In the genomic region with DNA sequence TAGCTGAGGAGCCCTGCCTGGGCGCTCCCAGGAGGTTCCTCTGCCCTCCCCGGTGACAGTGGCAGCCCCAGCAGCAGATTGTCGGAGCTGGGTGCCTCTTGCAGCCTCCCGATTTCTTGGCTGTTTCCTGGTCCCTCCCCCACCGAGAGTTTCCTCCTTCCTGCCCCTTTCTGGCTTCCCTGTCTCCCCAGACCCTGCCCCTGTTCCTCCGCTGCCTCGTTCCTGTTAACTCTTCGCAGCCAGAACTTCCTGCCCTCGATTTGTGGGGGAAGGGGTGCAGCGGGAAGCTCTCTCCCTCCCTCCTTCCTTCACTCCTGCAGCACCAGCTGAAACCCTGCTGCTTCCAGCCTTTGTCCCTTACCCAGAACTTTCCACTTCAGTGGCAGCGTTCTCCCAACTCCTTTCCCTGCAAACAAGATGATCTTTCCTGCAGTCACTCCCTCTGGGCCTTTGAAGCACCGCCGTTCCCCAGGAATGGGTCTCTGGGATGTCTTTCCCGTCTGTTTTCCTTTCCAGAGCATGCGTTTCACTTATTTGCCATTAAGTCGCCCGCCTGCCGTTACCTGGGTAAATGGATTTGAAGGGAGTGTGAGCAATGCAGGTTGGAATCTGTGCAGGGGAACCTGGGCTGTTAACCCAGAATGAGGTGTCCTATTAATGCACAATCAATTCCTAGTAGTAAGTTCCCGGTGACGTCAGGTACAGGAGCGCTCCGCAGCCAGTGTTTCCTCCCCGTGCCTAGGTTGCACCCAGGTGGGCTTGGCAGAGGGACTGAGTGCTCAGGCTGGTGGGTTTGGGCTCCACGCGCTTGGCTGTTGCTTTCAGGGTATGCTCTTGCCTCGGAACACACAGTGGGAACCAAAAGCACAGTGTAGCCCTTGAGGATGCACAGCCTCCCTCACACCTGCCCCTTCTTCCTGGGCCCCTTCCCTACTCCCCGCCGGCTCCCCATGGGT, we compare ENCODE assay signal across 8 cellular contexts. TPM values are rescaled to one million over a fixed set of nuclear protein-coding genes. Genes with fewer than 3 reads are reported as not detected.
DNase-seq lines count a peak whose midpoint lies in the region; ATAC-seq and TF ChIP-seq lines count a peak whose summit lies in the region.

No MANE protein-coding gene starts in this region.

- peaks cover 18% of the 10 kb centered on the region for H3K36me3 ChIP-seq in BE2C

- H3K27me3 Mint-ChIP-seq in stimulated activated naive CD8-positive, alpha-beta T cell treated with anti-CD3 and anti-CD28 coated beads, Interleukin-15, amount 100 ng/mL, for 72 hours, result no peaks in the 10 kb centered on the region

- in situ Hi-C loops in astrocyte of the cerebellum (cut with HindIII; ENCODE audit: low sequenced_read_pairs), result no loop called here

- H3K4me1 ChIP-seq in BE2C, result peaks cover 29% of the 10 kb centered on the region

- peak overlapping the region; percentile 97 to 98 for H3K27ac Mint-ChIP-seq in stimulated activated naive CD8-positive, alpha-beta T cell treated with anti-CD3 and anti-CD28 coated beads, Interleukin-15, amount 100 ng/mL, for 72 hours

- H3K9me3 Mint-ChIP-seq in stimulated activated naive CD8-positive, alpha-beta T cell treated with anti-CD3 and anti-CD28 coated beads, Interleukin-15, amount 100 ng/mL, for 72 hours, result no peaks in the 10 kb centered on the region

- H3K27me3 ChIP-seq in BE2C, result no peaks in the 10 kb centered on the region

- H3K9me3 ChIP-seq in BE2C, result no peaks in the 10 kb centered on the region

- H3K4me3 Mint-ChIP-seq in stimulated activated naive CD8-positive, alpha-beta T cell treated with anti-CD3 and anti-CD28 coated beads, Interleukin-15, amount 100 ng/mL, for 72 hours, result peak overlapping the region; percentile 93 to 95

- DNase-seq in BE2C (no peak), Kasumi-1 (lab: John Stamatoyannopoulos, UW) (peak; percentile 96), astrocyte of the cerebellum (ENCODE audit: low read depth) (no peak), islet precursor cell (peak; percentile 92), NCI-H2081 treated with DMSO at 0.1 percent for 48 hours (lab: John Stamatoyannopoulos, UW) (no peak), foreskin melanocyte (no peak)
- peak in 1 of 2 donors; percentile 35 for DNase-seq in stimulated activated naive CD8-positive, alpha-beta T cell treated with anti-CD3 and anti-CD28 coated beads, Interleukin-15, amount 100 ng/mL, for 72 hours

- TF ChIP-seq CTCF in BE2C (IDR thresholded peaks at IDR 0.05; ENCODE audit: low read depth, low read length) (no peak), astrocyte of the cerebellum (IDR thresholded peaks at IDR 0.05; ENCODE audit: low read depth, low read length, missing control alignments) (no peak)

- H3K4me3 ChIP-seq in BE2C (ENCODE audit: low read depth, low read length), result peak overlapping the region; percentile 28
- H3K4me3 ChIP-seq in astrocyte of the cerebellum (ENCODE audit: low read depth, low read length), result peak overlapping the region; percentile 0

- H3K4me1 Mint-ChIP-seq in stimulated activated naive CD8-positive, alpha-beta T cell treated with anti-CD3 and anti-CD28 coated beads, Interleukin-15, amount 100 ng/mL, for 72 hours, result peaks cover 83% of the 10 kb centered on the region

- ATAC-seq in stimulated activated naive CD8-positive, alpha-beta T cell treated with anti-CD3 and anti-CD28 coated beads, Interleukin-15, amount 100 ng/mL, for 72 hours, result no peak
- no peak for ATAC-seq in GM21381 (IDR thresholded peaks at IDR 0.05; ENCODE audit: unreplicated experiment)

RNA-seq across cellular contexts. Expression of a gene that starts 4.3 kb away (rescaled TPM):
- 272 TPM for polyA plus RNA-seq in BE2C (2012; ENCODE audit: insufficient read depth, insufficient read length, low read depth)

RNA-seq across cellular contexts. Expression of a gene that starts 18.6 kb away (rescaled TPM):
- polyA plus RNA-seq in BE2C (2012; ENCODE audit: insufficient read depth, insufficient read length, low read depth), result 133 TPM

RNA-seq across cellular contexts. Expression of a gene that starts 32.8 kb away (rescaled TPM):
- polyA plus RNA-seq in BE2C (2012; ENCODE audit: insufficient read depth, insufficient read length, low read depth), result 3.9 TPM

Comparison
In these comparisons a context has a peak if more than half of its experiments do, and no peak if none do; other contexts are left out.
1. DNase-seq: peak in Kasumi-1 (2 of 2) and islet precursor cell (single experiment); none in BE2C (single experiment), astrocyte of the cerebellum (single experiment), NCI-H2081 treated with DMSO at 0.1 percent for 48 hours (single experiment) and foreskin melanocyte (single experiment).